In genomic region chr20:45448250-45448649, GRCh38 we compare ENCODE assay signal across 16 cellular contexts. TPM values are rescaled to one million over a fixed set of nuclear protein-coding genes. Genes with fewer than 3 reads are reported as not detected.
"Had no signal": no experiment of that assay in that cellular context is flagged by ENCODE, and none has a peak within 500 bp of the region (broad histone marks: within the 10 kb centered on the region; RNA-seq: fewer than 3 reads in every experiment).

No MANE protein-coding gene starts in this region.

- H3K27ac Mint-ChIP-seq: activated CD4-positive, alpha-beta memory T cell treated with anti-CD3 and anti-CD28 coated beads for 36 hours; activated naive CD8-positive, alpha-beta T cell treated with anti-CD3 and anti-CD28 coated beads, Interleukin-2, amount 10 ng/mL, durations not matched to agents 7 days and 5 days; stimulated activated memory B cell treated with anti-CD40 and anti-IgM and Interleukin-4, amounts not matched to agents 10 μg/mL and 1 μg/mL and 100 μg/mL, for 72 hours had no signal

- H3K4me3 Mint-ChIP-seq: activated CD4-positive, alpha-beta memory T cell treated with anti-CD3 and anti-CD28 coated beads for 36 hours; activated naive CD8-positive, alpha-beta T cell treated with anti-CD3 and anti-CD28 coated beads, Interleukin-2, amount 10 ng/mL, durations not matched to agents 7 days and 5 days; stimulated activated memory B cell treated with anti-CD40 and anti-IgM and Interleukin-4, amounts not matched to agents 10 μg/mL and 1 μg/mL and 100 μg/mL, for 72 hours had no signal

- FAIRE-seq: frontal cortex, small intestine had no signal

- DNase-seq: activated CD4-positive, alpha-beta memory T cell treated with anti-CD3 and anti-CD28 coated beads for 36 hours; activated CD4-positive, alpha-beta T cell treated with anti-CD3 and anti-CD28 coated beads for 1 hour; activated naive CD8-positive, alpha-beta T cell treated with anti-CD3 and anti-CD28 coated beads, Interleukin-2, amount 10 ng/mL, durations not matched to agents 7 days and 5 days; activated T-cell treated with anti-CD3 and anti-CD28 coated beads, Interleukin-2, amount 50 U/mL, for 48 hours; aorta; dorsolateral prefrontal cortex; heart left ventricle; left colon; retina; small intestine; substantia nigra; upper lobe of right lung had no signal

- H3K9me3 Mint-ChIP-seq: activated CD4-positive, alpha-beta memory T cell treated with anti-CD3 and anti-CD28 coated beads for 36 hours; activated naive CD8-positive, alpha-beta T cell treated with anti-CD3 and anti-CD28 coated beads, Interleukin-2, amount 10 ng/mL, durations not matched to agents 7 days and 5 days; stimulated activated memory B cell treated with anti-CD40 and anti-IgM and Interleukin-4, amounts not matched to agents 10 μg/mL and 1 μg/mL and 100 μg/mL, for 72 hours had no signal

- H3K4me1 ChIP-seq: breast epithelium had no signal

- H3K27me3 ChIP-seq: breast epithelium, dorsolateral prefrontal cortex, upper lobe of right lung had no signal

- H3K4me3 ChIP-seq: breast epithelium, dorsolateral prefrontal cortex, heart left ventricle, upper lobe of right lung had no signal

- H3K27ac ChIP-seq: breast epithelium, dorsolateral prefrontal cortex, upper lobe of right lung had no signal

- H3K9me3 ChIP-seq: breast epithelium, heart left ventricle, upper lobe of right lung had no signal

- ATAC-seq: heart left ventricle; left colon; stimulated activated memory B cell treated with anti-CD40 and anti-IgM and Interleukin-4, amounts not matched to agents 10 μg/mL and 1 μg/mL and 100 μg/mL, for 72 hours had no signal

- H3K36me3 Mint-ChIP-seq: activated naive CD8-positive, alpha-beta T cell treated with anti-CD3 and anti-CD28 coated beads, Interleukin-2, amount 10 ng/mL, durations not matched to agents 7 days and 5 days; stimulated activated memory B cell treated with anti-CD40 and anti-IgM and Interleukin-4, amounts not matched to agents 10 μg/mL and 1 μg/mL and 100 μg/mL, for 72 hours had no signal

- H3K36me3 ChIP-seq: breast epithelium, heart left ventricle, upper lobe of right lung had no signal

RNA-seq across cellular contexts. Expression of gene WFDC2, which starts 21.3 kb away (rescaled TPM):
- total RNA-seq: activated naive CD8-positive, alpha-beta T cell treated with anti-CD3 and anti-CD28 coated beads, Interleukin-2, amount 10 ng/mL, durations not matched to agents 7 days and 5 days; osteoblast had no signal
